ENCODE assay signal across 22 cellular contexts in the genomic region with DNA sequence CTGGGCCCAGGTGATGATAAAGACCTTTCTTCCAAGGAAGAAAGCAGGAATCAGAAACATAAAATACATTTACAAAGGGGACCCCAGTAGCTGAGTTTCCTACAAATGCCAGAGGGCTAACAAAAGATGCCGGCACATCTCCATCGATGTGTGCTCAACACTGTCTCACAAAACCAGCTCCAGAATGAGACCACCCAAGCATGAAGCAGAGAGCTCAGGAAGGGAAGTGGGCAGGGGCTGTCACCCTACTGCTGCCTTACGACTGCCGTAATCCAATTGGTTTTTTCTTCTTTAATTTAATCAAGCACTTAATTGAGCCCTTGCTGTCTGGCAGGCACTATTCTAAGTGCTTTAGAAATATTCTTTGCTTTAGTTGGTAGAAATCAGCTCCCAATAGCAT. TPM values are rescaled to one million over a fixed set of nuclear protein-coding genes. Genes with fewer than 3 reads are reported as not detected.
DNase-seq lines count a peak whose midpoint lies in the region; FAIRE-seq and TF ChIP-seq lines count a peak whose summit lies in the region.
"Had no signal": no experiment of that assay in that cellular context is flagged by ENCODE, and none has a peak within 500 bp of the region (broad histone marks: within the 10 kb centered on the region; RNA-seq: fewer than 3 reads in every experiment).

No MANE protein-coding gene starts in this region.

- DNase-seq in GM12891 (ENCODE audit: insufficient read length, low spot score) (no peak), retina (peak; percentile 68), cardiac septum (ENCODE audit: low spot score) (no peak), Caco-2 (no peak)
- DNase-seq in stimulated activated CD4-positive, alpha-beta T cell treated with anti-CD3 and anti-CD28 coated beads, Interleukin-2, amount 100 ng/mL, for 24 hours: no peak
- DNase-seq: C1 segment of cervical spinal cord; Calu3; CD8-positive, alpha-beta T cell; DMS153; GF-D8; Karpas-422; MV-4-11; NCI-H1436; NCI-H187 treated with DMSO at 0.1 percent for 48 hours; NCI-H510A; PC-9; RPMI8226; SHP77; SK-N-SH had no signal

- no peaks in the 10 kb centered on the region for H3K9me3 Mint-ChIP-seq in Caco-2 (ENCODE audit: unreplicated experiment)
- H3K9me3 Mint-ChIP-seq: CD8-positive, alpha-beta T cell; IgD-negative memory B cell had no signal

- H3K9ac ChIP-seq in BLaER1 treated with 17β-estradiol and CSF1 and Interleukin-3, amounts not matched to agents 10 nM and 100 nM: peak overlapping the region in 1 of 11 experiments; percentile 42; a peak in 1 of 22 replicates
- H3K9ac ChIP-seq: SK-N-SH had no signal

- intact Hi-C loops in cardiac septum (cut with DNase I): no loop called here
- intact Hi-C loops in Caco-2 (cut with micrococcal nuclease; ENCODE audit: unreplicated experiment): loop anchor here (1.0 kb wide), 1 partner anchor 15 kb away; no protein-coding TSS in a partner anchor

- H3K27ac ChIP-seq in BLaER1 treated with 17β-estradiol and CSF1 and Interleukin-3, amounts not matched to agents 10 nM and 100 nM: peak overlapping the region in 6 of 11 experiments; percentile 9 to 51 (median 36); a peak in 8 of 22 replicates
- H3K27ac ChIP-seq in VCaP: peak overlapping the region; percentile 69
- H3K27ac ChIP-seq: PC-9 had no signal

- peaks cover 7% of the 10 kb centered on the region for H3K4me1 Mint-ChIP-seq in Caco-2 (ENCODE audit: low read depth, unreplicated experiment)

- no peak overlapping the region for H3K27ac Mint-ChIP-seq in Caco-2 (ENCODE audit: unreplicated experiment)
- H3K27ac Mint-ChIP-seq: CD8-positive, alpha-beta T cell had no signal

- no peaks in the 10 kb centered on the region for H3K9me3 ChIP-seq in BLaER1 treated with 17β-estradiol and CSF1 and Interleukin-3, amounts not matched to agents 10 nM and 100 nM (replicated peaks in 1 of 11)
- H3K9me3 ChIP-seq in Caco-2: no peaks in the 10 kb centered on the region
- H3K9me3 ChIP-seq: SK-N-SH had no signal

- H3K27me3 Mint-ChIP-seq in Caco-2 (ENCODE audit: insufficient read depth, unreplicated experiment): no peaks in the 10 kb centered on the region
- H3K27me3 Mint-ChIP-seq: IgD-negative memory B cell had no signal

- CTCF ChIA-PET in Caco-2 (lab: Charles Lee): interaction anchor here (0.6 kb wide), 1 partner anchor 378 kb away, joined by 3 read pairs; no protein-coding TSS in a partner anchor

- peaks cover 0 to 40% (median 0%) of the 10 kb centered on the region in 11 experiments; a peak in 4 of 22 replicates for H4K20me1 ChIP-seq in BLaER1 treated with 17β-estradiol and CSF1 and Interleukin-3, amounts not matched to agents 10 nM and 100 nM

- TF ChIP-seq CTCF in VCaP (conservative IDR thresholded peaks at IDR 0.05) (no peak), Caco-2 (IDR thresholded peaks at IDR 0.05; ENCODE audit: insufficient read depth in 1 of 2, low read depth in 1 of 2, low read length in 1 of 2, severe bottlenecking in 1 of 2, unreplicated experiment in 1 of 2) (no peak)

- H3K4me3 Mint-ChIP-seq in Caco-2 (ENCODE audit: unreplicated experiment): no peak overlapping the region
- H3K4me3 Mint-ChIP-seq: CD8-positive, alpha-beta T cell had no signal

- H3K36me3 ChIP-seq in BLaER1 treated with 17β-estradiol and CSF1 and Interleukin-3, amounts not matched to agents 10 nM and 100 nM: no peaks in the 10 kb centered on the region
- H3K36me3 ChIP-seq in Caco-2 (ENCODE audit: control insufficient read depth, insufficient read depth, low read length): no peaks in the 10 kb centered on the region

- no TSS peak for BruUV-seq in Caco-2 (replicated peaks; lab: Mats Ljungman, UMichigan)

- POLR2A ChIA-PET in Caco-2 (lab: Charles Lee): no interaction called here

- TF ChIP-seq POLR2A in GM12891 (IDR thresholded peaks at IDR 0.05; ENCODE audit: low read depth, low read length): no peak

- peaks cover 0 to 38% (median 0%) of the 10 kb centered on the region in 11 experiments; a peak in 3 of 22 replicates for H3K27me3 ChIP-seq in BLaER1 treated with 17β-estradiol and CSF1 and Interleukin-3, amounts not matched to agents 10 nM and 100 nM
- no peaks in the 10 kb centered on the region for H3K27me3 ChIP-seq in Caco-2 (replicated peaks; ENCODE audit: control insufficient read depth, insufficient read depth, low read length)

- peaks cover 37 to 58% (median 47%) of the 10 kb centered on the region in 10 experiments for H3K4me1 ChIP-seq in BLaER1 treated with 17β-estradiol and CSF1 and Interleukin-3, amounts not matched to agents 10 nM and 100 nM
- no peaks in the 10 kb centered on the region for H3K4me1 ChIP-seq in Caco-2

- peak overlapping the region; percentile 29 to 79 (median 64); a peak in 21 of 22 replicates for H3K4me2 ChIP-seq in BLaER1 treated with 17β-estradiol and CSF1 and Interleukin-3, amounts not matched to agents 10 nM and 100 nM
- H3K4me2 ChIP-seq: PC-9, SK-N-SH had no signal

- H3K4me3 ChIP-seq in BLaER1 treated with 17β-estradiol and CSF1 and Interleukin-3, amounts not matched to agents 10 nM and 100 nM: no peak overlapping the region
- H3K4me3 ChIP-seq in Caco-2 (ENCODE audit: low read depth, low read length): no peak overlapping the region
- H3K4me3 ChIP-seq: PC-9 had no signal

- peak; percentile 70 for FAIRE-seq in GM12891 (lab: Jason Lieb, UNC)

- no peaks in the 10 kb centered on the region for H3K36me3 Mint-ChIP-seq in Caco-2 (ENCODE audit: insufficient read depth, unreplicated experiment)
- H3K36me3 Mint-ChIP-seq: CD8-positive, alpha-beta T cell had no signal

TF ChIP-seq in GM12891, 5 proteins besides CTCF, POLR2A, EP300 and RAD21:
- TF ChIP-seq TAF1 (IDR thresholded peaks at IDR 0.05; ENCODE audit: low read depth, low read length) (no peak), SPI1 (IDR thresholded peaks at IDR 0.05; ENCODE audit: low read depth, low read length) (peak; percentile 33; the same call in 1 of the 2 replicates), POU2F2 (IDR thresholded peaks at IDR 0.05; ENCODE audit: low read depth, low read length) (no peak)

RNA-seq across cellular contexts. Expression of a gene that starts 26.1 kb away (rescaled TPM):
- 38.2 TPM for polyA plus RNA-seq in GM12891 (2012; ENCODE audit: low read depth, missing spikeins)
- 40.0 TPM for total RNA-seq in cardiac septum
- total RNA-seq in Caco-2 (2022): 45.6 and 46.3 TPM in 2 replicates
